In the genomic region with DNA sequence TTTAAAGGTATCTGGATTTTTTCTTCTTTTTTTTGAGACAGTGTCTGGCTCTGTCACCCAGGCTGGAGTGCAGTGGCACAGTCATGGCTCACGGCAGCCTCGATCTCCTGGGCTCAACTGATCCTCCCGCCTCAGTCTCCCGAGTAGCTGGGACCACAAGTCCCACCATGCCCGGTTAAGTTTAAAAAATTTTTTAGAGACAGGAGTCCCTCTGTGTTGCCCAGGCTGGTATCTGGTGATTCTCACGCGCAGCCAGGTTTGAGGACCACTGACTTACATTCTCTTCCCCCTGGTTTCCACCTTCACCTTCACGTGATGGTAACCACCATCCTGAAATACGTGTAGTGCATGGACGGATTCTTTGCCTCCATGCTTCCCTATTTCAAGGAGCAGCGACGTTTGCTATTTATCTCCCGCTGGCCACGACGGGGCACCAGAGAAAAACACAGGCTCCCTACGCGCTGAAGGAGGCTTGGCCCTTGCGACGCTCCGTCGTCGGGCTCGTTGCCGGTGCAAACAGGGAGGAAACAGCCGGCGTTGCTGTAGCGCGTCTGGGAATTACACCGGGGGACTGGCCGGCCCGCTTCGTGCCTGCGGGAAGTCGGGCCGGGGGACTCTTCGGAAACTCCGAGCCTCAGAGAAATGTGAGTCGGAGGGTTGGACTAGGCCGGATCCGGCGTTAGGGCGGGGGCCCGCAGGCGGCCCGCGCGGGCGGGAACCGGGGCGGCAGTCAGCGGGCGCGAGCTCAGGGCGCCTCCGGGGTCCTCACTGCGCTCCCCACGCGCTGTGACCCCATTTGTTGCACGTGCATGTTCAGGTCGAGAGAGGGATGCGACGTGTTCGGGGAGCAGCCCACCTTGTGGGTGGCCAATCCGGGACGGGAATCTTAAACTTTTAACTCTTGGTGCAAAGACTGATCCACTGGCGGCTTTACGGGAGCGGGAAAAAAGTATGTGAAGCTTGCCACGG, we compare ENCODE assay signal across 1 cellular context.
TF ChIP-seq lines count a peak whose summit lies in the region.

A gene with protein sequence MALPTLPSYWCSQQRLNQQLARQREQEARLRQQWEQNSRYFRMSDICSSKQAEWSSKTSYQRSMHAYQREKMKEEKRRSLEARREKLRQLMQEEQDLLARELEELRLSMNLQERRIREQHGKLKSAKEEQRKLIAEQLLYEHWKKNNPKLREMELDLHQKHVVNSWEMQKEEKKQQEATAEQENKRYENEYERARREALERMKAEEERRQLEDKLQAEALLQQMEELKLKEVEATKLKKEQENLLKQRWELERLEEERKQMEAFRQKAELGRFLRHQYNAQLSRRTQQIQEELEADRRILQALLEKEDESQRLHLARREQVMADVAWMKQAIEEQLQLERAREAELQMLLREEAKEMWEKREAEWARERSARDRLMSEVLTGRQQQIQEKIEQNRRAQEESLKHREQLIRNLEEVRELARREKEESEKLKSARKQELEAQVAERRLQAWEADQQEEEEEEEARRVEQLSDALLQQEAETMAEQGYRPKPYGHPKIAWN (plus strand): TSS at position 492 of the 969 bp plus-strand sequence. CDS start 2,753 bp downstream, outside the sequence.

TF ChIP-seq in K562, 482 proteins besides CTCF, POLR2A, EP300 and RAD21 (continued from another document and continues in another):
- TF ChIP-seq, protein P1, sequence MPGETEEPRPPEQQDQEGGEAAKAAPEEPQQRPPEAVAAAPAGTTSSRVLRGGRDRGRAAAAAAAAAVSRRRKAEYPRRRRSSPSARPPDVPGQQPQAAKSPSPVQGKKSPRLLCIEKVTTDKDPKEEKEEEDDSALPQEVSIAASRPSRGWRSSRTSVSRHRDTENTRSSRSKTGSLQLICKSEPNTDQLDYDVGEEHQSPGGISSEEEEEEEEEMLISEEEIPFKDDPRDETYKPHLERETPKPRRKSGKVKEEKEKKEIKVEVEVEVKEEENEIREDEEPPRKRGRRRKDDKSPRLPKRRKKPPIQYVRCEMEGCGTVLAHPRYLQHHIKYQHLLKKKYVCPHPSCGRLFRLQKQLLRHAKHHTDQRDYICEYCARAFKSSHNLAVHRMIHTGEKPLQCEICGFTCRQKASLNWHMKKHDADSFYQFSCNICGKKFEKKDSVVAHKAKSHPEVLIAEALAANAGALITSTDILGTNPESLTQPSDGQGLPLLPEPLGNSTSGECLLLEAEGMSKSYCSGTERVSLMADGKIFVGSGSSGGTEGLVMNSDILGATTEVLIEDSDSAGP (CRISPR knock-in tag; IDR thresholded peaks at IDR 0.05): 0 out of 2 replicates have a peak, but pooled peaks have one; percentile 26
- TF ChIP-seq, protein P2, sequence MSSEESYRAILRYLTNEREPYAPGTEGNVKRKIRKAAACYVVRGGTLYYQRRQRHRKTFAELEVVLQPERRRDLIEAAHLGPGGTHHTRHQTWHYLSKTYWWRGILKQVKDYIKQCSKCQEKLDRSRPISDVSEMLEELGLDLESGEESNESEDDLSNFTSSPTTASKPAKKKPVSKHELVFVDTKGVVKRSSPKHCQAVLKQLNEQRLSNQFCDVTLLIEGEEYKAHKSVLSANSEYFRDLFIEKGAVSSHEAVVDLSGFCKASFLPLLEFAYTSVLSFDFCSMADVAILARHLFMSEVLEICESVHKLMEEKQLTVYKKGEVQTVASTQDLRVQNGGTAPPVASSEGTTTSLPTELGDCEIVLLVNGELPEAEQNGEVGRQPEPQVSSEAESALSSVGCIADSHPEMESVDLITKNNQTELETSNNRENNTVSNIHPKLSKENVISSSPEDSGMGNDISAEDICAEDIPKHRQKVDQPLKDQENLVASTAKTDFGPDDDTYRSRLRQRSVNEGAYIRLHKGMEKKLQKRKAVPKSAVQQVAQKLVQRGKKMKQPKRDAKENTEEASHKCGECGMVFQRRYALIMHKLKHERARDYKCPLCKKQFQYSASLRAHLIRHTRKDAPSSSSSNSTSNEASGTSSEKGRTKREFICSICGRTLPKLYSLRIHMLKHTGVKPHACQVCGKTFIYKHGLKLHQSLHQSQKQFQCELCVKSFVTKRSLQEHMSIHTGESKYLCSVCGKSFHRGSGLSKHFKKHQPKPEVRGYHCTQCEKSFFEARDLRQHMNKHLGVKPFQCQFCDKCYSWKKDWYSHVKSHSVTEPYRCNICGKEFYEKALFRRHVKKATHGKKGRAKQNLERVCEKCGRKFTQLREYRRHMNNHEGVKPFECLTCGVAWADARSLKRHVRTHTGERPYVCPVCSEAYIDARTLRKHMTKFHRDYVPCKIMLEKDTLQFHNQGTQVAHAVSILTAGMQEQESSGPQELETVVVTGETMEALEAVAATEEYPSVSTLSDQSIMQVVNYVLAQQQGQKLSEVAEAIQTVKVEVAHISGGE (CRISPR knock-in tag; IDR thresholded peaks at IDR 0.05): peak in 1 of 3 experiments; percentile 63; a peak in 1 of 6 replicates
- no peak for TF ChIP-seq ZNF76 (CRISPR knock-in tag; IDR thresholded peaks at IDR 0.05; ENCODE audit: borderline replicate concordance)
- peak; percentile 73 for TF ChIP-seq SMARCC2 (IDR thresholded peaks at IDR 0.05; ENCODE audit: low read depth)
- no peak for TF ChIP-seq POLR3G (IDR thresholded peaks at IDR 0.05; ENCODE audit: extremely low read depth, insufficient read length, insufficient replicate concordance)
- TF ChIP-seq HDAC2 (IDR thresholded peaks at IDR 0.05): peak; percentile 61; the same call in 1 of the 2 replicates
- no peak for TF ChIP-seq ZNF75A (CRISPR knock-in tag; IDR thresholded peaks at IDR 0.05)
- peak in 1 of 2 experiments; percentile 23; a peak in 1 of 4 replicates for TF ChIP-seq SRF (CRISPR knock-in tag; IDR thresholded peaks at IDR 0.05)
- TF ChIP-seq RBBP5 (IDR thresholded peaks at IDR 0.05; ENCODE audit: borderline replicate concordance, insufficient read depth, low read length, poor library complexity, severe bottlenecking): peak; percentile 96
- no peak for TF ChIP-seq NEUROD1 (IDR thresholded peaks at IDR 0.05; ENCODE audit: borderline replicate concordance, low read depth, low read length, partially characterized antibody)
- TF ChIP-seq HNRNPK (IDR thresholded peaks at IDR 0.05; ENCODE audit: low read depth, low read length, poor library complexity, severe bottlenecking): no peak
- TF ChIP-seq ZFP30 (CRISPR knock-in tag; IDR thresholded peaks at IDR 0.05; ENCODE audit: borderline replicate concordance): no peak
- TF ChIP-seq, protein P3, sequence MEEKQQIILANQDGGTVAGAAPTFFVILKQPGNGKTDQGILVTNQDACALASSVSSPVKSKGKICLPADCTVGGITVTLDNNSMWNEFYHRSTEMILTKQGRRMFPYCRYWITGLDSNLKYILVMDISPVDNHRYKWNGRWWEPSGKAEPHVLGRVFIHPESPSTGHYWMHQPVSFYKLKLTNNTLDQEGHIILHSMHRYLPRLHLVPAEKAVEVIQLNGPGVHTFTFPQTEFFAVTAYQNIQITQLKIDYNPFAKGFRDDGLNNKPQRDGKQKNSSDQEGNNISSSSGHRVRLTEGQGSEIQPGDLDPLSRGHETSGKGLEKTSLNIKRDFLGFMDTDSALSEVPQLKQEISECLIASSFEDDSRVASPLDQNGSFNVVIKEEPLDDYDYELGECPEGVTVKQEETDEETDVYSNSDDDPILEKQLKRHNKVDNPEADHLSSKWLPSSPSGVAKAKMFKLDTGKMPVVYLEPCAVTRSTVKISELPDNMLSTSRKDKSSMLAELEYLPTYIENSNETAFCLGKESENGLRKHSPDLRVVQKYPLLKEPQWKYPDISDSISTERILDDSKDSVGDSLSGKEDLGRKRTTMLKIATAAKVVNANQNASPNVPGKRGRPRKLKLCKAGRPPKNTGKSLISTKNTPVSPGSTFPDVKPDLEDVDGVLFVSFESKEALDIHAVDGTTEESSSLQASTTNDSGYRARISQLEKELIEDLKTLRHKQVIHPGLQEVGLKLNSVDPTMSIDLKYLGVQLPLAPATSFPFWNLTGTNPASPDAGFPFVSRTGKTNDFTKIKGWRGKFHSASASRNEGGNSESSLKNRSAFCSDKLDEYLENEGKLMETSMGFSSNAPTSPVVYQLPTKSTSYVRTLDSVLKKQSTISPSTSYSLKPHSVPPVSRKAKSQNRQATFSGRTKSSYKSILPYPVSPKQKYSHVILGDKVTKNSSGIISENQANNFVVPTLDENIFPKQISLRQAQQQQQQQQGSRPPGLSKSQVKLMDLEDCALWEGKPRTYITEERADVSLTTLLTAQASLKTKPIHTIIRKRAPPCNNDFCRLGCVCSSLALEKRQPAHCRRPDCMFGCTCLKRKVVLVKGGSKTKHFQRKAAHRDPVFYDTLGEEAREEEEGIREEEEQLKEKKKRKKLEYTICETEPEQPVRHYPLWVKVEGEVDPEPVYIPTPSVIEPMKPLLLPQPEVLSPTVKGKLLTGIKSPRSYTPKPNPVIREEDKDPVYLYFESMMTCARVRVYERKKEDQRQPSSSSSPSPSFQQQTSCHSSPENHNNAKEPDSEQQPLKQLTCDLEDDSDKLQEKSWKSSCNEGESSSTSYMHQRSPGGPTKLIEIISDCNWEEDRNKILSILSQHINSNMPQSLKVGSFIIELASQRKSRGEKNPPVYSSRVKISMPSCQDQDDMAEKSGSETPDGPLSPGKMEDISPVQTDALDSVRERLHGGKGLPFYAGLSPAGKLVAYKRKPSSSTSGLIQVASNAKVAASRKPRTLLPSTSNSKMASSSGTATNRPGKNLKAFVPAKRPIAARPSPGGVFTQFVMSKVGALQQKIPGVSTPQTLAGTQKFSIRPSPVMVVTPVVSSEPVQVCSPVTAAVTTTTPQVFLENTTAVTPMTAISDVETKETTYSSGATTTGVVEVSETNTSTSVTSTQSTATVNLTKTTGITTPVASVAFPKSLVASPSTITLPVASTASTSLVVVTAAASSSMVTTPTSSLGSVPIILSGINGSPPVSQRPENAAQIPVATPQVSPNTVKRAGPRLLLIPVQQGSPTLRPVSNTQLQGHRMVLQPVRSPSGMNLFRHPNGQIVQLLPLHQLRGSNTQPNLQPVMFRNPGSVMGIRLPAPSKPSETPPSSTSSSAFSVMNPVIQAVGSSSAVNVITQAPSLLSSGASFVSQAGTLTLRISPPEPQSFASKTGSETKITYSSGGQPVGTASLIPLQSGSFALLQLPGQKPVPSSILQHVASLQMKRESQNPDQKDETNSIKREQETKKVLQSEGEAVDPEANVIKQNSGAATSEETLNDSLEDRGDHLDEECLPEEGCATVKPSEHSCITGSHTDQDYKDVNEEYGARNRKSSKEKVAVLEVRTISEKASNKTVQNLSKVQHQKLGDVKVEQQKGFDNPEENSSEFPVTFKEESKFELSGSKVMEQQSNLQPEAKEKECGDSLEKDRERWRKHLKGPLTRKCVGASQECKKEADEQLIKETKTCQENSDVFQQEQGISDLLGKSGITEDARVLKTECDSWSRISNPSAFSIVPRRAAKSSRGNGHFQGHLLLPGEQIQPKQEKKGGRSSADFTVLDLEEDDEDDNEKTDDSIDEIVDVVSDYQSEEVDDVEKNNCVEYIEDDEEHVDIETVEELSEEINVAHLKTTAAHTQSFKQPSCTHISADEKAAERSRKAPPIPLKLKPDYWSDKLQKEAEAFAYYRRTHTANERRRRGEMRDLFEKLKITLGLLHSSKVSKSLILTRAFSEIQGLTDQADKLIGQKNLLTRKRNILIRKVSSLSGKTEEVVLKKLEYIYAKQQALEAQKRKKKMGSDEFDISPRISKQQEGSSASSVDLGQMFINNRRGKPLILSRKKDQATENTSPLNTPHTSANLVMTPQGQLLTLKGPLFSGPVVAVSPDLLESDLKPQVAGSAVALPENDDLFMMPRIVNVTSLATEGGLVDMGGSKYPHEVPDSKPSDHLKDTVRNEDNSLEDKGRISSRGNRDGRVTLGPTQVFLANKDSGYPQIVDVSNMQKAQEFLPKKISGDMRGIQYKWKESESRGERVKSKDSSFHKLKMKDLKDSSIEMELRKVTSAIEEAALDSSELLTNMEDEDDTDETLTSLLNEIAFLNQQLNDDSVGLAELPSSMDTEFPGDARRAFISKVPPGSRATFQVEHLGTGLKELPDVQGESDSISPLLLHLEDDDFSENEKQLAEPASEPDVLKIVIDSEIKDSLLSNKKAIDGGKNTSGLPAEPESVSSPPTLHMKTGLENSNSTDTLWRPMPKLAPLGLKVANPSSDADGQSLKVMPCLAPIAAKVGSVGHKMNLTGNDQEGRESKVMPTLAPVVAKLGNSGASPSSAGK (IDR thresholded peaks at IDR 0.05): peak; percentile 85
- TF ChIP-seq, protein P4, sequence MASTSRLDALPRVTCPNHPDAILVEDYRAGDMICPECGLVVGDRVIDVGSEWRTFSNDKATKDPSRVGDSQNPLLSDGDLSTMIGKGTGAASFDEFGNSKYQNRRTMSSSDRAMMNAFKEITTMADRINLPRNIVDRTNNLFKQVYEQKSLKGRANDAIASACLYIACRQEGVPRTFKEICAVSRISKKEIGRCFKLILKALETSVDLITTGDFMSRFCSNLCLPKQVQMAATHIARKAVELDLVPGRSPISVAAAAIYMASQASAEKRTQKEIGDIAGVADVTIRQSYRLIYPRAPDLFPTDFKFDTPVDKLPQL (IDR thresholded peaks at IDR 0.05; ENCODE audit: extremely low read depth, insufficient read length): no peak
- no peak for TF ChIP-seq LEF1 (IDR thresholded peaks at IDR 0.05)
- TF ChIP-seq, protein P5, sequence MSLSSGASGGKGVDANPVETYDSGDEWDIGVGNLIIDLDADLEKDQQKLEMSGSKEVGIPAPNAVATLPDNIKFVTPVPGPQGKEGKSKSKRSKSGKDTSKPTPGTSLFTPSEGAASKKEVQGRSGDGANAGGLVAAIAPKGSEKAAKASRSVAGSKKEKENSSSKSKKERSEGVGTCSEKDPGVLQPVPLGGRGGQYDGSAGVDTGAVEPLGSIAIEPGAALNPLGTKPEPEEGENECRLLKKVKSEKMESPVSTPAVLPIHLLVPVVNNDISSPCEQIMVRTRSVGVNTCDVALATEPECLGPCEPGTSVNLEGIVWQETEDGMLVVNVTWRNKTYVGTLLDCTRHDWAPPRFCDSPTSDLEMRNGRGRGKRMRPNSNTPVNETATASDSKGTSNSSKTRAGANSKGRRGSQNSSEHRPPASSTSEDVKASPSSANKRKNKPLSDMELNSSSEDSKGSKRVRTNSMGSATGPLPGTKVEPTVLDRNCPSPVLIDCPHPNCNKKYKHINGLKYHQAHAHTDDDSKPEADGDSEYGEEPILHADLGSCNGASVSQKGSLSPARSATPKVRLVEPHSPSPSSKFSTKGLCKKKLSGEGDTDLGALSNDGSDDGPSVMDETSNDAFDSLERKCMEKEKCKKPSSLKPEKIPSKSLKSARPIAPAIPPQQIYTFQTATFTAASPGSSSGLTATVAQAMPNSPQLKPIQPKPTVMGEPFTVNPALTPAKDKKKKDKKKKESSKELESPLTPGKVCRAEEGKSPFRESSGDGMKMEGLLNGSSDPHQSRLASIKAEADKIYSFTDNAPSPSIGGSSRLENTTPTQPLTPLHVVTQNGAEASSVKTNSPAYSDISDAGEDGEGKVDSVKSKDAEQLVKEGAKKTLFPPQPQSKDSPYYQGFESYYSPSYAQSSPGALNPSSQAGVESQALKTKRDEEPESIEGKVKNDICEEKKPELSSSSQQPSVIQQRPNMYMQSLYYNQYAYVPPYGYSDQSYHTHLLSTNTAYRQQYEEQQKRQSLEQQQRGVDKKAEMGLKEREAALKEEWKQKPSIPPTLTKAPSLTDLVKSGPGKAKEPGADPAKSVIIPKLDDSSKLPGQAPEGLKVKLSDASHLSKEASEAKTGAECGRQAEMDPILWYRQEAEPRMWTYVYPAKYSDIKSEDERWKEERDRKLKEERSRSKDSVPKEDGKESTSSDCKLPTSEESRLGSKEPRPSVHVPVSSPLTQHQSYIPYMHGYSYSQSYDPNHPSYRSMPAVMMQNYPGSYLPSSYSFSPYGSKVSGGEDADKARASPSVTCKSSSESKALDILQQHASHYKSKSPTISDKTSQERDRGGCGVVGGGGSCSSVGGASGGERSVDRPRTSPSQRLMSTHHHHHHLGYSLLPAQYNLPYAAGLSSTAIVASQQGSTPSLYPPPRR (CRISPR knock-in tag; IDR thresholded peaks at IDR 0.05; ENCODE audit: borderline replicate concordance): no peak
- 0 out of 2 replicates have a peak, but pooled peaks have one; percentile 60 for TF ChIP-seq ZC3H4 (CRISPR knock-in tag; IDR thresholded peaks at IDR 0.05; ENCODE audit: borderline replicate concordance)
- peak; percentile 53 for TF ChIP-seq KDM5B (IDR thresholded peaks at IDR 0.05; ENCODE audit: insufficient replicate concordance, low read depth, low read length)
- TF ChIP-seq CREBBP (IDR thresholded peaks at IDR 0.05; ENCODE audit: low read depth, low read length): no peak
- TF ChIP-seq HMGN3 (IDR thresholded peaks at IDR 0.05; ENCODE audit: borderline replicate concordance, extremely low read depth, insufficient read length, low read depth, low read length): peak; percentile 53
- TF ChIP-seq RBFOX2 (IDR thresholded peaks at IDR 0.05; ENCODE audit: low read depth, low read length): peak; percentile 87
- TF ChIP-seq HLTF (IDR thresholded peaks at IDR 0.05): 0 out of 2 replicates have a peak, but pooled peaks have one; percentile 50
